Comparison of ENCODE assay signal across 9 cellular contexts in genomic region chr5:110916373-110917049, GRCh38.
A peak's percentile ranks its signal among the peaks of the same experiment; 100 is the strongest.
DNase-seq lines count a peak whose midpoint lies in the region; ATAC-seq, FAIRE-seq and TF ChIP-seq lines count a peak whose summit lies in the region.
"Had no signal": no experiment of that assay in that cellular context is flagged by ENCODE, and none has a peak within 500 bp of the region (broad histone marks: within the 10 kb centered on the region; RNA-seq: fewer than 3 reads in every experiment).

No MANE protein-coding gene starts in this region.

- H3K79me1 ChIP-seq in mesendoderm (ENCODE audit: low read length) = no peaks in the 10 kb centered on the region

- POLR2A ChIA-PET in WTC11 (lab: Charles Lee) = no interaction called here

- H3K27me3 Mint-ChIP-seq in WTC11 (ENCODE audit: low read depth) (no peaks in the 10 kb centered on the region), endodermal cell (ENCODE audit: insufficient read depth) (no peaks in the 10 kb centered on the region)
- H3K27me3 Mint-ChIP-seq in stimulated activated naive B cell treated with anti-CD40 and anti-IgM and Interleukin-4, amounts not matched to agents 10 μg/mL and 1 μg/mL and 100 μg/mL, for 72 hours = peaks cover 0 to 3% of the 10 kb centered on the region in 2 donors

- no peaks in the 10 kb centered on the region for H3K9me3 Mint-ChIP-seq in WTC11
- H3K9me3 Mint-ChIP-seq in stimulated activated naive B cell treated with anti-CD40 and anti-IgM and Interleukin-4, amounts not matched to agents 10 μg/mL and 1 μg/mL and 100 μg/mL, for 72 hours = peaks cover 0 to 4% of the 10 kb centered on the region in 2 donors
- H3K9me3 Mint-ChIP-seq in endodermal cell = no peaks in the 10 kb centered on the region

- no peak overlapping the region for H2BK5ac ChIP-seq in mesendoderm (ENCODE audit: low read length)

- no peak overlapping the region for H2BK15ac ChIP-seq in mesendoderm (replicated peaks; ENCODE audit: low read depth)

- no peak overlapping the region for H3K18ac ChIP-seq in mesendoderm (ENCODE audit: low read length)

- H3K27ac ChIP-seq in mesendoderm (ENCODE audit: low read depth, low read length) (no peak overlapping the region), small intestine (ENCODE audit: low read depth in 1 of 2, low read length in 1 of 2) (no peak overlapping the region), endodermal cell (ENCODE audit: low read depth, low read length) (no peak overlapping the region)

- H3K23ac ChIP-seq in mesendoderm (ENCODE audit: low read length) = no peak overlapping the region

- H2BK120ac ChIP-seq in mesendoderm (ENCODE audit: low read depth, low read length) = no peak overlapping the region

- H3K4me1 Mint-ChIP-seq in WTC11 (peaks cover 6% of the 10 kb centered on the region), endodermal cell (peaks cover 4% of the 10 kb centered on the region)
- no peaks in the 10 kb centered on the region for H3K4me1 Mint-ChIP-seq in stimulated activated naive B cell treated with anti-CD40 and anti-IgM and Interleukin-4, amounts not matched to agents 10 μg/mL and 1 μg/mL and 100 μg/mL, for 72 hours

- H3K36me3 Mint-ChIP-seq in WTC11 = no peaks in the 10 kb centered on the region
- no peaks in the 10 kb centered on the region for H3K36me3 Mint-ChIP-seq in stimulated activated naive B cell treated with anti-CD40 and anti-IgM and Interleukin-4, amounts not matched to agents 10 μg/mL and 1 μg/mL and 100 μg/mL, for 72 hours
- no peaks in the 10 kb centered on the region for H3K36me3 Mint-ChIP-seq in endodermal cell (ENCODE audit: low read depth)

- H3K9ac ChIP-seq in mesendoderm (ENCODE audit: low read length) (no peak overlapping the region), endodermal cell (ENCODE audit: extremely low read depth, low read length, poor library complexity, severe bottlenecking) (no peak overlapping the region)

- H3K27me3 ChIP-seq in mesendoderm (ENCODE audit: insufficient read depth, low read length, poor library complexity) (no peaks in the 10 kb centered on the region), small intestine (ENCODE audit: control insufficient read depth in 2 of 2, insufficient read depth in 2 of 2, low read length in 2 of 2) (no peaks in the 10 kb centered on the region), endodermal cell (ENCODE audit: control insufficient read depth, insufficient read depth, low read length, poor library complexity, severe bottlenecking) (no peaks in the 10 kb centered on the region)

- H4K8ac ChIP-seq in mesendoderm (ENCODE audit: low read depth, low read length) = no peak overlapping the region

- DNase-seq in ELF-1 (ENCODE audit: low read depth, low spot score) (peak; percentile 42), WTC11 (ENCODE audit: low spot score) (no peak), mesendoderm (peak; percentile 85), small intestine (no peak), G401 (ENCODE audit: low spot score) (no peak), endodermal cell (no peak)
- no peak for DNase-seq in stimulated activated naive B cell treated with anti-CD40 and anti-IgM and Interleukin-4, amounts not matched to agents 10 μg/mL and 1 μg/mL and 100 μg/mL, for 72 hours

- no peak for FAIRE-seq in small intestine (lab: Jason Lieb, UNC)
- FAIRE-seq: GM18507 had no signal

- H3K4me3 ChIP-seq in mesendoderm (ENCODE audit: low read length) = no peak overlapping the region
- no peak overlapping the region for H3K4me3 ChIP-seq in small intestine (ENCODE audit: low read depth in 1 of 2, low read length in 2 of 2)
- H3K4me3 ChIP-seq in endodermal cell (ENCODE audit: low read length) = no peak overlapping the region

- H3K4me2 ChIP-seq in mesendoderm (ENCODE audit: low read length) = no peak overlapping the region

- H3K4ac ChIP-seq in mesendoderm (ENCODE audit: low read depth, low read length) = no peak overlapping the region

- H3K9me3 ChIP-seq in small intestine (ENCODE audit: control insufficient read depth, low read depth) (no peaks in the 10 kb centered on the region), endodermal cell (ENCODE audit: control insufficient read depth, low read length) (no peaks in the 10 kb centered on the region)

- no peaks in the 10 kb centered on the region for H3K4me1 ChIP-seq in mesendoderm (ENCODE audit: control insufficient read depth, low read depth, low read length)
- no peaks in the 10 kb centered on the region for H3K4me1 ChIP-seq in small intestine (ENCODE audit: control insufficient read depth in 2 of 2, insufficient read depth in 1 of 2, low read depth in 1 of 2, low read length in 1 of 2)
- no peaks in the 10 kb centered on the region for H3K4me1 ChIP-seq in endodermal cell (ENCODE audit: control insufficient read depth, insufficient read depth, low read length)

- WGBS in mesendoderm (ENCODE audit: extremely low coverage, insufficient coverage, low lambda C conversion rate) = no CpG with 5 or more reads among the region's 6 CpGs
- 27 to 33% (median 32%) methylated on average over 6 of the region's 6 CpGs for WGBS in small intestine, 3 donors
- WGBS in endodermal cell (ENCODE audit: insufficient coverage in 1 of 2, insufficient read length in 1 of 2), 2 experiments = 50 to 100% methylated on average over 1 to 5 of the region's 6 CpGs

- H3K56ac ChIP-seq in mesendoderm (ENCODE audit: low read length) = no peak overlapping the region

- H3K79me2 ChIP-seq in mesendoderm (ENCODE audit: control insufficient read depth, insufficient read depth, low read length) = no peaks in the 10 kb centered on the region

- TF ChIP-seq CTCF in WTC11 (IDR thresholded peaks at IDR 0.05) (no peak), endodermal cell (conservative IDR thresholded peaks at IDR 0.05) (no peak)

- no peak overlapping the region for H3K4me3 Mint-ChIP-seq in WTC11
- no peak overlapping the region for H3K4me3 Mint-ChIP-seq in stimulated activated naive B cell treated with anti-CD40 and anti-IgM and Interleukin-4, amounts not matched to agents 10 μg/mL and 1 μg/mL and 100 μg/mL, for 72 hours
- H3K4me3 Mint-ChIP-seq in endodermal cell = no peak overlapping the region

- H3K36me3 ChIP-seq in mesendoderm (ENCODE audit: control insufficient read depth, insufficient read depth, low read length) (no peaks in the 10 kb centered on the region), small intestine (ENCODE audit: control insufficient read depth in 2 of 2, insufficient read depth in 2 of 2, low read length in 2 of 2) (no peaks in the 10 kb centered on the region), endodermal cell (ENCODE audit: control insufficient read depth, insufficient read depth, low read length) (no peaks in the 10 kb centered on the region)

- in situ Hi-C loops in G401 (cut with HindIII; ENCODE audit: low sequenced_read_pairs) = no loop called here

- H4K5ac ChIP-seq in mesendoderm (ENCODE audit: low read length) = no peak overlapping the region

- H2AK5ac ChIP-seq in mesendoderm (ENCODE audit: low read length) = no peak overlapping the region

- ATAC-seq in HG03064 (IDR thresholded peaks at IDR 0.05; ENCODE audit: low read depth, unreplicated experiment) (peak; percentile 71), WTC11 (peak; percentile 92)
- ATAC-seq in stimulated activated naive B cell treated with anti-CD40 and anti-IgM and Interleukin-4, amounts not matched to agents 10 μg/mL and 1 μg/mL and 100 μg/mL, for 72 hours (replicated peaks) = no peak

- H3K27ac Mint-ChIP-seq in WTC11 (no peak overlapping the region), endodermal cell (no peak overlapping the region)
- H3K27ac Mint-ChIP-seq in stimulated activated naive B cell treated with anti-CD40 and anti-IgM and Interleukin-4, amounts not matched to agents 10 μg/mL and 1 μg/mL and 100 μg/mL, for 72 hours = no peak overlapping the region

- CTCF ChIA-PET in WTC11 (lab: Charles Lee) = interaction anchor here (1.3 kb wide), 1 partner anchor 51 kb away, joined by 3 read pairs; no protein-coding TSS in a partner anchor

TF ChIP-seq in WTC11, 78 proteins besides CTCF, POLR2A, EP300 and RAD21:
- TF ChIP-seq JUN (CRISPR knock-in tag; IDR thresholded peaks at IDR 0.05) = no peak
- TF ChIP-seq ERG (CRISPR knock-in tag; IDR thresholded peaks at IDR 0.05) = no peak
- no peak for TF ChIP-seq E2F4 (CRISPR knock-in tag; IDR thresholded peaks at IDR 0.05; ENCODE audit: borderline replicate concordance, low read depth)

Comparison
In these comparisons a context has a peak if more than half of its experiments do, and no peak if none do; other contexts are left out.
1. DNase-seq: peak in ELF-1 (single experiment) and mesendoderm (single experiment); none in WTC11 (single experiment), small intestine (single experiment), G401 (single experiment), stimulated activated naive B cell treated with anti-CD40 and anti-IgM and Interleukin-4, amounts not matched to agents 10 μg/mL and 1 μg/mL and 100 μg/mL, for 72 hours (single experiment) and endodermal cell (single experiment).
2. ATAC-seq: peak in HG03064 (single experiment) and WTC11 (single experiment); none in stimulated activated naive B cell treated with anti-CD40 and anti-IgM and Interleukin-4, amounts not matched to agents 10 μg/mL and 1 μg/mL and 100 μg/mL, for 72 hours (0 of 2).